In the genomic region with DNA sequence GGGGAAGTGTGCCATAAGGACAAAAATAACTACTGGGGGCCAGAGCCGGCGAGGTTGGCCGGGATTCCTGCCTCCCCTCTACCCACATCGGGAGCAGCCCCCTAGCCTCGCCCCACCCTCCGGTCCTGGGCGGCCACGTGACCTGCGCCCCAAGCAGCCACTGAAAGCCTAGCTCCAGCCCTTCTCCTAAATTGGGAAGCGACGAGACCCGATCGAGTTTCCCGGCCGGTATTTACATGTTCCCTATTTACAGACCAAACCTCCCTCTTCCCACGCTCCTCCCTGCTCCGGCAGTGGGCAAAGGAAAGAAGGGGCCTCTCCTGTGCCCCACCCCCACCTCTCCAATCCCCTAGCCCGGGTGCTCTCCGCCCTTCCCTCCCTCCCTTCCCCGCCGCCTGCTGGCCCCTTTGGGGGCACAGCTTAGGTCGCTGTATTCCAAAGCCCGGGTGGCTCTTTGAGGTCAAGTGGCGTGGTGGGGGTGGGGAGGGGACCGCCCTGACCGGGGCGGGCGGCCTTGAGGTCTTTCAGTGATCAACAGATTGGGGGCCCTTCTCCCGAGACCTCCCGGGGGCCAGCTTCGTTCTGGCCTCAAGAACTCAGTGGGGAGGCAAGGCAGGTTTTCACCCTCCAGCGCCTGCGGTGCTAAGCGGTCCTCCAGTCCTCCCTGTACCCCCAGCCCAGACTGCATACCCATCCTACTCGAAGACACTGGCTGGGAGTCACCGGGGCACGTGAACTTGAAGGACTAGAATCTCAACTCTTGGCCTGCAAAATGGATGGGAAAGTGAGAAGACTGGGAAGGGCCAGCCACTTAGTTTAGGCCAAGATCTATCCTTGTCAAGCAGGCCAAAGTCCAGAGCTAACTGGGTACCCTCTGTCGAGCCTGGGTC, we compare ENCODE assay signal across 11 cellular contexts. TPM values are rescaled to one million over a fixed set of nuclear protein-coding genes. Genes with fewer than 3 reads are reported as not detected.
DNase-seq lines count a peak whose midpoint lies in the region; FAIRE-seq and TF ChIP-seq lines count a peak whose summit lies in the region.
"Had no signal": no experiment of that assay in that cellular context is flagged by ENCODE, and none has a peak within 500 bp of the region (broad histone marks: within the 10 kb centered on the region; RNA-seq: fewer than 3 reads in every experiment).

No MANE protein-coding gene starts in this region.

- 21% methylated on average over 19 of the region's 38 CpGs for WGBS in hepatocyte (ENCODE audit: low lambda C conversion rate, missing lambda C conversion rate)
- no CpG with 5 or more reads among the region's 38 CpGs for WGBS in trophoblast cell (ENCODE audit: extremely low coverage, insufficient coverage, insufficient read length)

- H3K4me3 ChIP-seq in ascending aorta = peak overlapping the region; percentile 54 to 61
- H3K4me3 ChIP-seq in hepatocyte = no peak overlapping the region
- peak overlapping the region; percentile 27 for H3K4me3 ChIP-seq in trophoblast cell (ENCODE audit: low read depth, low read length)

- no peaks in the 10 kb centered on the region for H3K9me2 ChIP-seq in hepatocyte (replicated peaks; ENCODE audit: insufficient read depth)

- DNase-seq in DMS79 (lab: John Stamatoyannopoulos, UW) (peak; percentile 61), ascending aorta (ENCODE audit: low spot score in 2 of 2) (peak in 1 of 2 donors; percentile 82), hepatocyte (ENCODE audit: low spot score) (peak; percentile 78), trophoblast cell (no peak), NCI-H345 treated with DMSO at 0.1 percent for 48 hours (lab: John Stamatoyannopoulos, UW; ENCODE audit: unreplicated experiment) (no peak), HTR-8/SVneo (ENCODE audit: insufficient read length, low spot score) (no peak), AG08396 (ENCODE audit: low spot score) (no peak)
- no peak for DNase-seq in activated CD8-positive, alpha-beta memory T cell treated with anti-CD3 and anti-CD28 coated beads for 24 hours
- DNase-seq: activated T-cell treated with anti-CD3 and anti-CD28 coated beads, Interleukin-2, amount 50 U/mL, for 48 hours; DND-41; NCI-H526 treated with DMSO at 0.1 percent for 48 hours had no signal

- no peak for FAIRE-seq in HTR-8/SVneo (lab: Jason Lieb, UNC)

- no peak overlapping the region for H2BK12ac ChIP-seq in trophoblast cell (ENCODE audit: low read length)

- H3K36me3 ChIP-seq in ascending aorta (no peaks in the 10 kb centered on the region), hepatocyte (replicated peaks; ENCODE audit: insufficient read depth, low read depth) (no peaks in the 10 kb centered on the region), trophoblast cell (ENCODE audit: control insufficient read depth in 1 of 2, insufficient read depth in 2 of 2, low read length in 2 of 2) (no peaks in the 10 kb centered on the region)

- peak overlapping the region; percentile 8 for H4K8ac ChIP-seq in trophoblast cell (ENCODE audit: low read depth, low read length)

- peak overlapping the region; percentile 72 for H3K4me2 ChIP-seq in hepatocyte
- H3K4me2 ChIP-seq in trophoblast cell (ENCODE audit: low read length) = peak overlapping the region; percentile 70

- H3K79me2 ChIP-seq in hepatocyte (no peaks in the 10 kb centered on the region), trophoblast cell (ENCODE audit: control insufficient read depth, insufficient read depth, low read length, poor library complexity) (no peaks in the 10 kb centered on the region)

- H4K91ac ChIP-seq in trophoblast cell (ENCODE audit: low read depth, low read length) = no peak overlapping the region

- H2AFZ ChIP-seq in hepatocyte (peak overlapping the region; percentile 42), trophoblast cell (ENCODE audit: insufficient read depth, low read length, poor library complexity) (peak overlapping the region; percentile 64)

- H3K18ac ChIP-seq in trophoblast cell (ENCODE audit: low read length) = peak overlapping the region; percentile 11

- H3K4ac ChIP-seq in trophoblast cell (ENCODE audit: low read depth, low read length) = no peak overlapping the region

- H3K9me3 ChIP-seq in ascending aorta = no peaks in the 10 kb centered on the region
- no peaks in the 10 kb centered on the region for H3K9me3 ChIP-seq in hepatocyte (ENCODE audit: low read depth)
- H3K9me3 ChIP-seq in trophoblast cell (ENCODE audit: insufficient read depth, low read depth, low read length) = peaks cover 2% of the 10 kb centered on the region

- no peaks in the 10 kb centered on the region for H4K20me1 ChIP-seq in hepatocyte (ENCODE audit: insufficient read depth, poor library complexity, severe bottlenecking)

- no peaks in the 10 kb centered on the region for H3K79me1 ChIP-seq in trophoblast cell (ENCODE audit: low read length)

- H3K4me1 ChIP-seq in ascending aorta (peaks cover 4 to 36% of the 10 kb centered on the region in 2 donors), hepatocyte (ENCODE audit: insufficient read depth) (peaks cover 19% of the 10 kb centered on the region), trophoblast cell (ENCODE audit: control insufficient read depth in 1 of 2, insufficient read depth in 2 of 2, low read length in 2 of 2) (peaks cover 8 to 12% of the 10 kb centered on the region in 2 experiments)

- H3K27me3 ChIP-seq in ascending aorta (no peaks in the 10 kb centered on the region), hepatocyte (no peaks in the 10 kb centered on the region), trophoblast cell (ENCODE audit: insufficient read depth, low read length) (peaks cover 4% of the 10 kb centered on the region)

- no peak overlapping the region for H3K14ac ChIP-seq in trophoblast cell (ENCODE audit: low read length)

- H2AK5ac ChIP-seq in trophoblast cell (ENCODE audit: low read length) = no peak overlapping the region

- no peak overlapping the region for H3K23ac ChIP-seq in trophoblast cell (ENCODE audit: low read length)

- H2BK120ac ChIP-seq in trophoblast cell (ENCODE audit: insufficient read depth, low read length, poor library complexity) = no peak overlapping the region

- TF ChIP-seq CTCF in ascending aorta (IDR thresholded peaks at IDR 0.05) (peak in 2 of 3 experiments; percentile 18 to 37), hepatocyte (IDR thresholded peaks at IDR 0.05; ENCODE audit: poor library complexity) (no peak)

- H3K27ac ChIP-seq in ascending aorta (peak overlapping the region; percentile 91 to 92), hepatocyte (peak overlapping the region; percentile 73), trophoblast cell (ENCODE audit: low read depth, low read length) (no peak overlapping the region)

- H3K9ac ChIP-seq in trophoblast cell (ENCODE audit: low read length) = no peak overlapping the region

- no peak overlapping the region for H2BK5ac ChIP-seq in trophoblast cell (ENCODE audit: low read depth, low read length, poor library complexity)

- no peak overlapping the region for H4K12ac ChIP-seq in trophoblast cell (ENCODE audit: low read depth, low read length)

- intact Hi-C loops in ascending aorta (cut with DNase I) = no loop called here

RNA-seq across cellular contexts. Expression of gene CTDSP2, which starts 6.3 kb away (rescaled TPM):
- 129 TPM for total RNA-seq in ascending aorta
- 96.8 and 107 TPM in 2 replicates for total RNA-seq in hepatocyte
- 59.3 and 75.9 TPM in 2 replicates for polyA plus RNA-seq in hepatocyte
- 36.3 and 38.7 TPM in 2 replicates for polyA plus RNA-seq in trophoblast cell (2013)

RNA-seq across cellular contexts. Expression of gene AVIL, which starts 34.3 kb away (rescaled TPM):
- total RNA-seq in ascending aorta = 6.4 TPM
- 1.0 and 2.4 TPM in 2 replicates for total RNA-seq in hepatocyte
- polyA plus RNA-seq in hepatocyte = 0.93 and 1.3 TPM in 2 replicates
- polyA plus RNA-seq in trophoblast cell (2013) = 0.52 and 0.64 TPM in 2 replicates

Comparison
In these comparisons a context has a peak if more than half of its experiments do, and no peak if none do; other contexts are left out.
1. DNase-seq: peak in DMS79 (single experiment) and hepatocyte (single experiment); none in trophoblast cell (0 of 2), NCI-H345 treated with DMSO at 0.1 percent for 48 hours (single experiment), activated CD8-positive, alpha-beta memory T cell treated with anti-CD3 and anti-CD28 coated beads for 24 hours (single experiment), HTR-8/SVneo (single experiment) and AG08396 (single experiment).